In the genomic region with DNA sequence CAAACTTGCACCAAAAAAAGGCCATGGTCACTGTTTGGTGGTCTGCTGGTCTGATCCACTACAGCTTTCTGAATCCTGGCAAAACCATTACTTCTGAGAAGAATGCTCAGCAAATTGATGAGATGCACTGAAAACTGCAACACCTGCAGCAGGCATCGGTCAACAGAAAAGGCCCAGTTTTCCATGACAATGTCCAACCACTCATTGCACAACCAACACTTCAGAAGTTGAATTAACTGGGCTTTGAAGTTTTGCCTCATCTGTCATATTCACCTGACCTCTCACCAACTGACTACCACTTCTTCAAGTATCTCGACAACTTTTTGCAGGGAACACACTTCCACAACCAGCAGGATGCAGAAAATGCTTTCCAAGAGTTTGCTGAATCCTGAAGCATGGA, we compare ENCODE assay signal across 22 cellular contexts. TPM values are rescaled to one million over a fixed set of nuclear protein-coding genes. Genes with fewer than 3 reads are reported as not detected.
DNase-seq lines count a peak whose midpoint lies in the region; TF ChIP-seq lines count a peak whose summit lies in the region.
"Had no signal": no experiment of that assay in that cellular context is flagged by ENCODE, and none has a peak within 500 bp of the region (broad histone marks: within the 10 kb centered on the region; RNA-seq: fewer than 3 reads in every experiment).

No MANE protein-coding gene starts in this region.

- H3K4me3 ChIP-seq in coronary artery: no peak overlapping the region
- H3K4me3 ChIP-seq in trophoblast cell (ENCODE audit: low read depth, low read length): no peak overlapping the region
- H3K4me3 ChIP-seq: BLaER1 had no signal

- DNase-seq in coronary artery (ENCODE audit: low spot score) (peak; percentile 5), trophoblast cell (peak; percentile 28 to 57), G401 (ENCODE audit: low spot score) (no peak), NOMO-1 treated with dmso at 0.1 percent for 144 hours (lab: John Stamatoyannopoulos, UW; ENCODE audit: unreplicated experiment) (no peak)
- DNase-seq: 8988T; ACHN; BE2C; CD4-positive, alpha-beta memory T cell; CD4-positive, CD25-positive, alpha-beta regulatory T cell; CD8-positive, alpha-beta memory T cell; COR-L47; DMS 273 treated with DMSO at 0.1 percent for 48 hours; DMS153; DMS79; DND-41; EL; GF-D8 had no signal

- H3K27ac Mint-ChIP-seq in dendritic cell treated with granulocyte-macrophage colony-stimulating factor and Interleukin-4, amounts not matched to agents 40 ng/mL and 50 ng/mL, for 4 days: peak overlapping the region; percentile 10
- H3K27ac Mint-ChIP-seq: CD4-positive, alpha-beta memory T cell; CD8-positive, alpha-beta memory T cell had no signal

- H3K4me3 Mint-ChIP-seq in dendritic cell treated with granulocyte-macrophage colony-stimulating factor and Interleukin-4, amounts not matched to agents 40 ng/mL and 50 ng/mL, for 4 days: no peak overlapping the region
- H3K4me3 Mint-ChIP-seq: CD14-positive monocyte; CD4-positive, alpha-beta memory T cell; CD4-positive, CD25-positive, alpha-beta regulatory T cell; CD8-positive, alpha-beta memory T cell had no signal

- no peak overlapping the region for H3K18ac ChIP-seq in trophoblast cell (ENCODE audit: low read length)

- no peak overlapping the region for H3K23ac ChIP-seq in trophoblast cell (ENCODE audit: low read length)

- no peak overlapping the region for H2AK5ac ChIP-seq in trophoblast cell (ENCODE audit: low read length)

- peaks cover 8 to 11% of the 10 kb centered on the region in 2 experiments for H3K4me1 ChIP-seq in trophoblast cell (ENCODE audit: control insufficient read depth in 1 of 2, insufficient read depth in 2 of 2, low read length in 2 of 2)
- H3K4me1 ChIP-seq: BE2C had no signal

- no peak overlapping the region for H3K14ac ChIP-seq in trophoblast cell (ENCODE audit: low read length)

- no peak overlapping the region for H2BK120ac ChIP-seq in trophoblast cell (ENCODE audit: insufficient read depth, low read length, poor library complexity)

- H4K12ac ChIP-seq in trophoblast cell (ENCODE audit: low read depth, low read length): no peak overlapping the region

- peaks cover 14% of the 10 kb centered on the region for H3K9me3 Mint-ChIP-seq in dendritic cell treated with granulocyte-macrophage colony-stimulating factor and Interleukin-4, amounts not matched to agents 40 ng/mL and 50 ng/mL, for 4 days

- H3K4ac ChIP-seq in trophoblast cell (ENCODE audit: low read depth, low read length): no peak overlapping the region

- H3K27ac ChIP-seq in coronary artery: no peak overlapping the region
- H3K27ac ChIP-seq in trophoblast cell (ENCODE audit: low read depth, low read length): no peak overlapping the region
- H3K27ac ChIP-seq: BLaER1 had no signal

- H3K4me1 Mint-ChIP-seq in dendritic cell treated with granulocyte-macrophage colony-stimulating factor and Interleukin-4, amounts not matched to agents 40 ng/mL and 50 ng/mL, for 4 days (ENCODE audit: low read depth): peaks cover 40% of the 10 kb centered on the region

- H4K91ac ChIP-seq in trophoblast cell (ENCODE audit: low read depth, low read length): no peak overlapping the region

- intact Hi-C loops in dendritic cell treated with granulocyte-macrophage colony-stimulating factor and Interleukin-4, amounts not matched to agents 40 ng/mL and 50 ng/mL, for 4 days (cut with micrococcal nuclease): no loop called here

- H3K36me3 Mint-ChIP-seq in dendritic cell treated with granulocyte-macrophage colony-stimulating factor and Interleukin-4, amounts not matched to agents 40 ng/mL and 50 ng/mL, for 4 days (ENCODE audit: low read depth): no peaks in the 10 kb centered on the region
- H3K36me3 Mint-ChIP-seq: CD14-positive monocyte; CD4-positive, alpha-beta memory T cell; CD4-positive, CD25-positive, alpha-beta regulatory T cell had no signal

- WGBS in trophoblast cell (ENCODE audit: extremely low coverage, insufficient coverage, insufficient read length): no CpG with 5 or more reads among the region's 2 CpGs

- H2BK12ac ChIP-seq in trophoblast cell (ENCODE audit: low read length): no peak overlapping the region

- H4K8ac ChIP-seq in trophoblast cell (ENCODE audit: low read depth, low read length): no peak overlapping the region

- no peak overlapping the region for H3K9ac ChIP-seq in trophoblast cell (ENCODE audit: low read length)
- H3K9ac ChIP-seq: BLaER1 had no signal

- TF ChIP-seq CTCF in coronary artery (IDR thresholded peaks at IDR 0.05): no peak

- H3K27me3 ChIP-seq in trophoblast cell (ENCODE audit: insufficient read depth, low read length): no peaks in the 10 kb centered on the region
- H3K27me3 ChIP-seq: BE2C, BLaER1 had no signal

- peaks cover 3% of the 10 kb centered on the region for H3K9me3 ChIP-seq in trophoblast cell (ENCODE audit: insufficient read depth, low read depth, low read length)
- H3K9me3 ChIP-seq: BE2C had no signal

- in situ Hi-C loops in G401 (cut with HindIII; ENCODE audit: low sequenced_read_pairs): no loop called here

- peaks cover 25% of the 10 kb centered on the region for H3K27me3 Mint-ChIP-seq in dendritic cell treated with granulocyte-macrophage colony-stimulating factor and Interleukin-4, amounts not matched to agents 40 ng/mL and 50 ng/mL, for 4 days

- H2AFZ ChIP-seq in trophoblast cell (ENCODE audit: insufficient read depth, low read length, poor library complexity): no peak overlapping the region

- H3K79me1 ChIP-seq in trophoblast cell (ENCODE audit: low read length): peaks cover 3% of the 10 kb centered on the region

- H2BK5ac ChIP-seq in trophoblast cell (ENCODE audit: low read depth, low read length, poor library complexity): no peak overlapping the region

- H3K36me3 ChIP-seq in trophoblast cell (ENCODE audit: control insufficient read depth in 1 of 2, insufficient read depth in 2 of 2, low read length in 2 of 2): no peaks in the 10 kb centered on the region
- H3K36me3 ChIP-seq: BE2C, BLaER1 had no signal

- H3K79me2 ChIP-seq in trophoblast cell (ENCODE audit: control insufficient read depth, insufficient read depth, low read length, poor library complexity): no peaks in the 10 kb centered on the region

- no peak overlapping the region for H3K4me2 ChIP-seq in trophoblast cell (ENCODE audit: low read length)
- H3K4me2 ChIP-seq: BLaER1 had no signal

RNA-seq across cellular contexts. Expression of a gene that starts 7.0 kb away (rescaled TPM):
- 13.6 and 14.0 TPM in 2 replicates for polyA plus RNA-seq in trophoblast cell (2013)
- total RNA-seq in G401 (2014; rRNA removed; shearing (Covaris generic)): 0.61 and 3.7 TPM in 2 replicates
- total RNA-seq: CD4-positive, alpha-beta memory T cell; CD4-positive, CD25-positive, alpha-beta regulatory T cell had no signal
- polyA plus RNA-seq: CD14-positive monocyte; CD4-positive, alpha-beta memory T cell; CD8-positive, alpha-beta memory T cell had no signal

RNA-seq across cellular contexts. Expression of a gene that starts 50.6 kb away (rescaled TPM):
- polyA plus RNA-seq in trophoblast cell (2013): 0.03 TPM in 1 of 2 replicates, not detected in the other
- total RNA-seq in G401 (2014; rRNA removed; shearing (Covaris generic)): not detected in 2 replicates
- total RNA-seq: A673; CD4-positive, alpha-beta memory T cell; CD4-positive, CD25-positive, alpha-beta regulatory T cell had no signal
- polyA plus RNA-seq: AG04450; CD8-positive, alpha-beta memory T cell had no signal

Comparison
In these comparisons a context has a peak if more than half of its experiments do, and no peak if none do; other contexts are left out.
1. DNase-seq: peak in coronary artery (single experiment) and trophoblast cell (2 of 2); none in G401 (single experiment) and NOMO-1 treated with dmso at 0.1 percent for 144 hours (single experiment).